ENCODE assay signal across 1 cellular context in the genomic region with DNA sequence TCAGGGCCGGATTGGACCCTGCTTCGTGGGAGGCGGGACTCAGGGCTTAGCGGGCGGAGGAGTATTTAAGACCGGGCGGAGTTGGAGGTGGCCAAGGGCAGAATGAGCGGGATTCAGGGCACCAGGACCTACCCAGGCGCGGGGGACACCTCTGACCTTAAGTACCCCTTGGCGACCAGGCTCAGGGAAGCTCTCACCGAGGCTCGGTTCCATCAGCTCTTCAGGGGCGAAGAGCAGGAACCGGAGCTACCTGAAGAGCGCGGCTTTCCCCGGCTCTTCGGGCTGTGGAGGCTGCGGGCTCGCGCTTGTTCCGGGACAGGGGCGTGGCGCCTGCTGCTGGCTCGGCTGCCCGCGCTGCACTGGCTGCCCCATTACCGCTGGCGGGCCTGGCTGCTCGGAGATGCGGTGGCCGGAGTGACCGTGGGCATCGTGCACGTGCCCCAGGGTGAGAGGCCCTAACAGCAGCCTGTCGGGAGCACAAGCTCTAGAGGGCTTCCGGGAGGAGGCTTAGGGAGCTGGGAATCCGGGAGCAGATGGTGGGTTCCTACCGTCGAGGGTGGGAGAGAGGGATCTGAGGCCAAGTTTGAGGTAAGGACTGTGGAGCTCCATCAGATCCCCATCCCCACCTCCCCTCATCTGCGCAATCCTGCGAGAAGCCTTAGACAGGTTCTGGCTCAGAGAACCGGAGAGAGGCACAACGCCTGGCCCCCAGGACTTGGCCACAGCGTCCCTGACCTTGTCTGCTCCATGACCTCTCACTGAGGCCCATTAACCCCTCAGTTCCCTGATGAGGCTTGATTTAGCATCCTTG.
TF ChIP-seq lines count a peak whose summit lies in the region.

No MANE protein-coding gene starts in this region.

TF ChIP-seq in HepG2, 621 proteins besides CTCF, POLR2A, EP300 and RAD21 (continued from another document and continues in another):
- TF ChIP-seq FOXP4 (CRISPR knock-in tag; IDR thresholded peaks at IDR 0.05) (no peak), ZNF891 (CRISPR knock-in tag; IDR thresholded peaks at IDR 0.05) (0 out of 2 replicates have a peak, but pooled peaks have one; percentile 32), ZNF547 (CRISPR knock-in tag; IDR thresholded peaks at IDR 0.05) (no peak), POLR2G (IDR thresholded peaks at IDR 0.05; ENCODE audit: low read depth, low read length) (peak; percentile 44; the same call in 1 of the 2 replicates), ZNF576 (CRISPR knock-in tag; IDR thresholded peaks at IDR 0.05) (no peak), KDM5B (CRISPR knock-in tag; IDR thresholded peaks at IDR 0.05; ENCODE audit: borderline replicate concordance) (no peak; the same call in 1 of the 2 replicates), ZBTB33 (CRISPR knock-in tag; IDR thresholded peaks at IDR 0.05) (0 out of 2 replicates have a peak, but pooled peaks have one; percentile 1), ATF5 (CRISPR knock-in tag; IDR thresholded peaks at IDR 0.05; ENCODE audit: low read depth) (no peak), ZFP91 (CRISPR knock-in tag; IDR thresholded peaks at IDR 0.05; ENCODE audit: borderline replicate concordance) (peak; percentile 62; the same call in 1 of the 2 replicates), BCL6 (CRISPR knock-in tag; IDR thresholded peaks at IDR 0.05) (0 out of 2 replicates have a peak, but pooled peaks have one; percentile 22), GATAD2A (CRISPR knock-in tag; IDR thresholded peaks at IDR 0.05) (no peak; the same call in 1 of the 2 replicates), TBX2 (CRISPR knock-in tag; IDR thresholded peaks at IDR 0.05; ENCODE audit: borderline replicate concordance) (peak; percentile 37; the same call in 1 of the 2 replicates), ELF3 (CRISPR knock-in tag; IDR thresholded peaks at IDR 0.05) (0 out of 2 replicates have a peak, but pooled peaks have one; percentile 29), ZSCAN21 (CRISPR knock-in tag; IDR thresholded peaks at IDR 0.05; ENCODE audit: borderline replicate concordance) (peak; percentile 34; the same call in 1 of the 2 replicates), ATF2 (CRISPR knock-in tag; IDR thresholded peaks at IDR 0.05) (0 out of 2 replicates have a peak, but pooled peaks have one; percentile 19), FOXC1 (CRISPR knock-in tag; IDR thresholded peaks at IDR 0.05; ENCODE audit: borderline replicate concordance) (0 out of 2 replicates have a peak, but pooled peaks have one; percentile 13), ZNF878 (CRISPR knock-in tag; IDR thresholded peaks at IDR 0.05) (no peak; the same call in 1 of the 2 replicates), ARID4A (CRISPR knock-in tag; IDR thresholded peaks at IDR 0.05; ENCODE audit: borderline replicate concordance) (peak; percentile 72), KAT7 (CRISPR knock-in tag; IDR thresholded peaks at IDR 0.05; ENCODE audit: borderline replicate concordance) (no peak), ZNF225 (CRISPR knock-in tag; IDR thresholded peaks at IDR 0.05) (no peak), ZNF598 (CRISPR knock-in tag; IDR thresholded peaks at IDR 0.05; ENCODE audit: borderline replicate concordance) (0 out of 2 replicates have a peak, but pooled peaks have one; percentile 55), ZNF292 (CRISPR knock-in tag; IDR thresholded peaks at IDR 0.05; ENCODE audit: borderline replicate concordance, low read depth) (0 out of 2 replicates have a peak, but pooled peaks have one; percentile 13), NCOR1 (IDR thresholded peaks at IDR 0.05; ENCODE audit: borderline replicate concordance, low read length) (no peak), ZBTB40 (IDR thresholded peaks at IDR 0.05) (no peak), ZBTB40 (CRISPR knock-in tag; IDR thresholded peaks at IDR 0.05) (peak; percentile 45; the same call in 1 of the 2 replicates), PRMT3 (CRISPR knock-in tag; IDR thresholded peaks at IDR 0.05; ENCODE audit: borderline replicate concordance, low read depth) (peak; percentile 69; the same call in 1 of the 2 replicates), ZFP36L1 (CRISPR knock-in tag; IDR thresholded peaks at IDR 0.05) (no peak), ERF (CRISPR knock-in tag; IDR thresholded peaks at IDR 0.05) (0 out of 2 replicates have a peak, but pooled peaks have one; percentile 23)
